Comparison of ENCODE assay signal across 12 cellular contexts in genomic region chr9:686381-686813, GRCh38.
A peak's percentile ranks its signal among the peaks of the same experiment; 100 is the strongest.
DNase-seq lines count a peak whose midpoint lies in the region; ATAC-seq and TF ChIP-seq lines count a peak whose summit lies in the region.
"Had no signal": no experiment of that assay in that cellular context is flagged by ENCODE, and none has a peak within 500 bp of the region (broad histone marks: within the 10 kb centered on the region; RNA-seq: fewer than 3 reads in every experiment).

No MANE protein-coding gene starts in this region.

- H3K4me1 ChIP-seq in sigmoid colon (peaks cover 0 to 70% (median 45%) of the 10 kb centered on the region in 4 donors), MM.1S (ENCODE audit: low read length) (no peaks in the 10 kb centered on the region)

- H2AFZ ChIP-seq in MM.1S (ENCODE audit: low read length): no peak overlapping the region

- no peaks in the 10 kb centered on the region for H3K36me3 ChIP-seq in sigmoid colon
- no peaks in the 10 kb centered on the region for H3K36me3 ChIP-seq in MM.1S (replicated peaks; ENCODE audit: insufficient read depth, low read length)
- H3K36me3 ChIP-seq: BLaER1 had no signal

- H3K9me3 ChIP-seq in sigmoid colon (no peaks in the 10 kb centered on the region), MM.1S (replicated peaks; ENCODE audit: insufficient read depth, low read length) (no peaks in the 10 kb centered on the region)
- H3K9me3 ChIP-seq: BLaER1, mucosa of descending colon had no signal

- no peak overlapping the region for H3K4me3 ChIP-seq in sigmoid colon
- no peak overlapping the region for H3K4me3 ChIP-seq in MM.1S (ENCODE audit: low read length)
- H3K4me3 ChIP-seq: BLaER1, mucosa of descending colon had no signal

- no peak overlapping the region for H3K9ac ChIP-seq in MM.1S (ENCODE audit: low read length)
- H3K9ac ChIP-seq: BLaER1 had no signal

- H3F3A ChIP-seq in MM.1S (ENCODE audit: insufficient read depth, low read length): no peaks in the 10 kb centered on the region

- H3K79me2 ChIP-seq in MM.1S (ENCODE audit: low read length): no peaks in the 10 kb centered on the region

- DNase-seq in EH (ENCODE audit: low read depth) (peak; percentile 72), astrocyte of the hippocampus (ENCODE audit: low read depth, low spot score) (peak; percentile 41), left cardiac atrium (peak; percentile 40), sigmoid colon (no peak), NCI-H1694 (lab: John Stamatoyannopoulos, UW) (no peak), MM.1S (no peak)
- no peak for DNase-seq in stimulated activated CD4-positive, alpha-beta T cell treated with anti-CD3 and anti-CD28 coated beads, Interleukin-2, amount 100 ng/mL, for 48 hours
- DNase-seq: activated CD8-positive, alpha-beta T cell treated with anti-CD3 and anti-CD28 coated beads for 36 hours; mucosa of descending colon; NCI-H1417 had no signal

- intact Hi-C loops in left cardiac atrium (cut with DNase I) (no loop called here), sigmoid colon (cut with DNase I) (loop anchor here (5.0 kb wide), 1 partner anchor 59 kb away; no protein-coding TSS in a partner anchor)

- peak overlapping the region; percentile 80 to 96 (median 84) for H3K27ac ChIP-seq in sigmoid colon
- H3K27ac ChIP-seq in MM.1S (ENCODE audit: low read length): no peak overlapping the region
- H3K27ac ChIP-seq: BLaER1 had no signal

- no peaks in the 10 kb centered on the region for H4K20me1 ChIP-seq in MM.1S (ENCODE audit: insufficient read depth, low read length)
- H4K20me1 ChIP-seq: BLaER1 had no signal

- no peak overlapping the region for H3K4me2 ChIP-seq in MM.1S (ENCODE audit: low read depth, low read length)
- H3K4me2 ChIP-seq: BLaER1 had no signal

- H3K27me3 ChIP-seq in sigmoid colon (no peaks in the 10 kb centered on the region), MM.1S (replicated peaks; ENCODE audit: insufficient read depth, low read length) (no peaks in the 10 kb centered on the region)
- H3K27me3 ChIP-seq: BLaER1 had no signal

- TF ChIP-seq CTCF in sigmoid colon (IDR thresholded peaks at IDR 0.05) (no peak), MM.1S (IDR thresholded peaks at IDR 0.05; ENCODE audit: low read length) (no peak)

- 85 to 91% methylated on average over 6 of the region's 6 CpGs for WGBS in sigmoid colon, 2 donors

- no peak for TF ChIP-seq POLR2A in sigmoid colon (IDR thresholded peaks at IDR 0.05)

- ATAC-seq in left cardiac atrium: peak; percentile 70 to 84
- ATAC-seq in GM18858 (IDR thresholded peaks at IDR 0.05; ENCODE audit: unreplicated experiment): no peak
- ATAC-seq: activated CD8-positive, alpha-beta T cell treated with anti-CD3 and anti-CD28 coated beads for 36 hours; mucosa of descending colon had no signal

- TF ChIP-seq EP300 in sigmoid colon (IDR thresholded peaks at IDR 0.05): peak in 1 of 4 donors; percentile 30

- no peaks in the 10 kb centered on the region for H3K9me2 ChIP-seq in MM.1S (replicated peaks; ENCODE audit: insufficient read depth, low read length)

Comparison
In these comparisons a context has a peak if more than half of its experiments do, and no peak if none do; other contexts are left out.
1. DNase-seq: peak in EH (single experiment), astrocyte of the hippocampus (single experiment) and left cardiac atrium (single experiment); none in sigmoid colon (single experiment), stimulated activated CD4-positive, alpha-beta T cell treated with anti-CD3 and anti-CD28 coated beads, Interleukin-2, amount 100 ng/mL, for 48 hours (0 of 2), NCI-H1694 (single experiment) and MM.1S (single experiment).